8 cellular contexts compared by ENCODE assay signal in the genomic region with DNA sequence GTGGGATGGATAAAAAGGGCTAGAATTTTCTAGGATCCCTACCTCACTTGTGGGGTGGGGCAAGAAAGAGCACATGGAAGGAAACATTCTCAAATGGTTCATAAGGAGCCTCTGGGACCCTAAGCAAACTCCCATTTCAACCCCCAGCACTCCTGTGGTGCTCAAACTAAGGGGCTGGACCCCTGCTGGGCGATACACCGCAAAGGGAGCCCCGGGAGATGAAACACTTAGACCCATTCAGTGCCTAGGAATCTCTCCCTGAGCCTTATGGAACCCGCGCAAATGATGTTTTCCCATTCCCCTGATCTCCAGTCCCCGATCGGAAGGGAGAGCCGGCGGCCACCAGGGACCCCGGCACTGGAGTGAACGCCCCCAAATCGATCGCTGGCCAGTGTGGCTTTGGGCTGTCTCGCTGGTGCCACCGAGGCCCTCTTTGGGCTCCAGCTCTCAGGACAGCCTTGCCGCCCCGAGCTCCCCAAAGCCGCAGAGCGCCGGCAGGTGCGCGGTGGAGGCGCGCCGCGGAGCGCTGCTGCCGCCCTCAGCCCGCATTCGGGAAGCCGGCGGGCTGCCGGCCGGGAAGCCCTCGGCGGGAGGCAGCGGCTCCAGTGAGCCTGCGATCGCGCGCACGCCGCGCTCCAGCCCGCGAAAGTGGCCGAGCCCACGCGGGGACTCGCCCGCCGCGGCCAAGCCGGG. TPM values are rescaled to one million over a fixed set of nuclear protein-coding genes. Genes with fewer than 3 reads are reported as not detected.
DNase-seq lines count a peak whose midpoint lies in the region; ATAC-seq, FAIRE-seq and TF ChIP-seq lines count a peak whose summit lies in the region.

No MANE protein-coding gene starts in this region.

- no peak for ATAC-seq in GM19463 (IDR thresholded peaks at IDR 0.05; ENCODE audit: unreplicated experiment)

- TF ChIP-seq CTCF in RWPE1 (conservative IDR thresholded peaks at IDR 0.05; ENCODE audit: low read depth): peak; percentile 58

- H3K27ac ChIP-seq in RWPE1 (peak overlapping the region; percentile 85), epithelial cell of prostate (peak overlapping the region; percentile 74)

- CTCF ChIA-PET in RWPE1 (lab: Yijun Ruan, JAX): interaction anchor here (0.6 to 1.8 kb wide), 13 partner anchors 24 to 645 kb away, joined by 3 to 6 read pairs (median 4); no protein-coding TSS in a partner anchor

- POLR2A ChIA-PET in RWPE1 (lab: Yijun Ruan, JAX; ENCODE audit: low non-redundant PET): no interaction called here

- DNase-seq in NCI-H82 (lab: John Stamatoyannopoulos, UW): peak; percentile 65
- no peak for DNase-seq in NCI-H82 treated with DMSO at 0.1 percent for 48 hours (lab: John Stamatoyannopoulos, UW; ENCODE audit: unreplicated experiment)
- DNase-seq in RWPE1 (ENCODE audit: low spot score): no peak
- DNase-seq in epithelial cell of prostate (ENCODE audit: low read depth, low spot score): no peak
- peak; percentile 62 for DNase-seq in myocyte (ENCODE audit: low read depth)
- DNase-seq in frontal cortex (ENCODE audit: low spot score in 2 of 2): no peak
- no peak for DNase-seq in cortex of kidney (lab: John Stamatoyannopoulos, UW)

- no peak for FAIRE-seq in frontal cortex (lab: Jason Lieb, UNC)

RNA-seq across cellular contexts. Expression of gene PLXNA2, which starts 1.2 kb away (rescaled TPM):
- 8.6 TPM in 2 replicates for total RNA-seq in myocyte
- polyA plus RNA-seq in myocyte (2012): 6.6 TPM
- total RNA-seq in frontal cortex: 37.9 TPM

Comparison
In these comparisons a context has a peak if more than half of its experiments do, and no peak if none do; other contexts are left out.
1. DNase-seq: peak in NCI-H82 (single experiment) and myocyte (single experiment); none in NCI-H82 treated with DMSO at 0.1 percent for 48 hours (single experiment), RWPE1 (single experiment), epithelial cell of prostate (single experiment), frontal cortex (0 of 2) and cortex of kidney (single experiment).